8 cellular contexts compared by ENCODE assay signal in the genomic region with DNA sequence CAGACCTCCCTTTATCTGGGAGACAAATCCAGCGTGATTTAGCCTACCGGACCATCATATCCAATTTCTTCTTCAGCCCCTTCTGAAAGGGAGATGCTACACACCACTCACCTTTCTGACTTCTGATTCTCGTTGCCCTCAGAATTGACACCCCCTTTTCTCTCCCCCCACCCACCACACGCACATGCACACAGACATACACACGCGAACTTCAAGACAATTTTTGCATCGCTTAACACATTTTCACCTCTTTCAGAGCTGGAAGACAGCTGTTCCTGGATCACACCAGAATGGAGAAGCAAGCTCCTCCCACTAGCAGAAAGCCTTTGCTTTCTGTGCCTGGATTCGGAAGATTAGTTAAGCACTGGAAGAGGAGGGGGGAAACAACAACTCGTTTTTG. TPM values are rescaled to one million over a fixed set of nuclear protein-coding genes. Genes with fewer than 3 reads are reported as not detected.
DNase-seq lines count a peak whose midpoint lies in the region; ATAC-seq and TF ChIP-seq lines count a peak whose summit lies in the region.

No MANE protein-coding gene starts in this region.

- no peaks in the 10 kb centered on the region for H3K36me3 ChIP-seq in gastrocnemius medialis

- no peak for ATAC-seq in activated T-cell treated with anti-CD3 and anti-CD28 coated beads, Interleukin-2, amount 50 U/mL, for 72 hours (replicated peaks in 1 of 2)
- ATAC-seq in T-cell (replicated peaks in 1 of 4) (no peak), foreskin keratinocyte (peak; percentile 20), gastrocnemius medialis (no peak), HG02759 (IDR thresholded peaks at IDR 0.05; ENCODE audit: unreplicated experiment) (no peak), HG03196 (IDR thresholded peaks at IDR 0.05; ENCODE audit: unreplicated experiment) (no peak)

- H3K27ac Mint-ChIP-seq in activated T-cell treated with anti-CD3 and anti-CD28 coated beads, Interleukin-2, amount 50 U/mL, for 72 hours, result no peak overlapping the region
- no peak overlapping the region for H3K27ac Mint-ChIP-seq in T-cell

- CTCF ChIA-PET in T-cell (lab: Charles Lee), result no interaction called here

- peaks cover 0 to 2% of the 10 kb centered on the region in 2 donors for H3K36me3 Mint-ChIP-seq in activated T-cell treated with anti-CD3 and anti-CD28 coated beads, Interleukin-2, amount 50 U/mL, for 72 hours (ENCODE audit: insufficient read depth in 2 of 2)
- no peaks in the 10 kb centered on the region for H3K36me3 Mint-ChIP-seq in T-cell

- no peaks in the 10 kb centered on the region for H3K9me3 Mint-ChIP-seq in activated T-cell treated with anti-CD3 and anti-CD28 coated beads, Interleukin-2, amount 50 U/mL, for 72 hours
- no peaks in the 10 kb centered on the region for H3K9me3 Mint-ChIP-seq in T-cell

- no peak for TF ChIP-seq POLR2A in gastrocnemius medialis (IDR thresholded peaks at IDR 0.05)

- intact Hi-C loops in gastrocnemius medialis (cut with DNase I; ENCODE audit: low total_unique reads), result no loop called here

- H3K27me3 Mint-ChIP-seq in activated T-cell treated with anti-CD3 and anti-CD28 coated beads, Interleukin-2, amount 50 U/mL, for 72 hours (ENCODE audit: low read depth), result peaks cover 63% of the 10 kb centered on the region
- peaks cover 37 to 61% of the 10 kb centered on the region in 2 donors for H3K27me3 Mint-ChIP-seq in T-cell

- H3K4me3 ChIP-seq in gastrocnemius medialis, result peak overlapping the region; percentile 21 to 52 (median 48)

- no peaks in the 10 kb centered on the region for H3K9me3 ChIP-seq in gastrocnemius medialis

- H3K4me1 ChIP-seq in foreskin keratinocyte (no peaks in the 10 kb centered on the region), gastrocnemius medialis (peaks cover 0 to 5% of the 10 kb centered on the region in 2 donors)

- DNase-seq in activated T-cell treated with anti-CD3 and anti-CD28 coated beads, Interleukin-2, amount 50 U/mL, for 72 hours, result no peak
- no peak for DNase-seq in activated T-cell treated with anti-CD3 and anti-CD28 coated beads, Interleukin-2, amount 50 U/mL, for 48 hours
- DNase-seq in T-cell, result no peak
- no peak for DNase-seq in foreskin keratinocyte
- DNase-seq in gastrocnemius medialis, result no peak
- DNase-seq in stimulated activated CD4-positive, alpha-beta T cell treated with anti-CD3 and anti-CD28 coated beads, Interleukin-4, amount 100 ng/mL, for 24 hours, result no peak

- H3K27ac ChIP-seq in foreskin keratinocyte (peak overlapping the region; percentile 3), gastrocnemius medialis (no peak overlapping the region)

- TF ChIP-seq CTCF in foreskin keratinocyte (conservative IDR thresholded peaks at IDR 0.05) (no peak), gastrocnemius medialis (IDR thresholded peaks at IDR 0.05 in 4 of 5, conservative IDR thresholded peaks at IDR 0.05 in 1 of 5) (no peak)

- POLR2A ChIA-PET in T-cell (lab: Charles Lee), result no interaction called here

- peak overlapping the region; percentile 75 to 86 for H3K4me3 Mint-ChIP-seq in activated T-cell treated with anti-CD3 and anti-CD28 coated beads, Interleukin-2, amount 50 U/mL, for 72 hours
- peak overlapping the region; percentile 64 to 84 (median 75) for H3K4me3 Mint-ChIP-seq in T-cell

- H3K27me3 ChIP-seq in foreskin keratinocyte, result no peaks in the 10 kb centered on the region
- peaks cover 32 to 43% (median 36%) of the 10 kb centered on the region in 3 donors for H3K27me3 ChIP-seq in gastrocnemius medialis

- in situ Hi-C loops in gastrocnemius medialis (cut with MboI; ENCODE audit: low sequenced_read_pairs in 4 of 4), result no loop called here

- H3K4me1 Mint-ChIP-seq in activated T-cell treated with anti-CD3 and anti-CD28 coated beads, Interleukin-2, amount 50 U/mL, for 72 hours (ENCODE audit: low read depth), result peaks cover 25% of the 10 kb centered on the region
- peaks cover 19 to 28% (median 25%) of the 10 kb centered on the region in 3 donors for H3K4me1 Mint-ChIP-seq in T-cell

RNA-seq across cellular contexts. Expression of gene SNCA, which starts 1.0 kb away (rescaled TPM):
- total RNA-seq in activated T-cell treated with anti-CD3 and anti-CD28 coated beads, Interleukin-2, amount 50 U/mL, for 72 hours, result under 1 TPM; 0.37 to 0.86 TPM
- total RNA-seq in T-cell (under 1 TPM in 4 of 5 donors, not detected in 1; 0.25 to 0.90 (median 0.62) TPM), foreskin keratinocyte (44.6 and 57.4 TPM in 2 replicates), gastrocnemius medialis (1 to 10 TPM in 2 of 4 donors, under 1 TPM in 1, not detected in 1; 0.73 to 1.7 (median 1.1) TPM)
- 50.2 and 66.0 TPM in 2 replicates for polyA plus RNA-seq in foreskin keratinocyte

RNA-seq across cellular contexts. Expression of gene MMRN1, which starts 56.6 kb away (rescaled TPM):
- total RNA-seq in activated T-cell treated with anti-CD3 and anti-CD28 coated beads, Interleukin-2, amount 50 U/mL, for 72 hours, result not detected
- total RNA-seq in T-cell, result under 1 TPM; 0.16 to 0.61 (median 0.30) TPM
- not detected in 2 replicates for total RNA-seq in foreskin keratinocyte
- polyA plus RNA-seq in foreskin keratinocyte, result not detected in 2 replicates
- total RNA-seq in gastrocnemius medialis, result 1 to 10 TPM in 3 of 4 donors, under 1 TPM in 1; 0.39 to 3.5 (median 2.3) TPM

Comparison
In these comparisons a context has a peak if more than half of its experiments do, and no peak if none do; other contexts are left out.
1. RNA of gene SNCA, which starts 1.0 kb away (total RNA-seq): 44.6 to 57.4 TPM in foreskin keratinocyte; 0.73 to 1.7 TPM in gastrocnemius medialis, 0.37 to 0.86 TPM in activated T-cell treated with anti-CD3 and anti-CD28 coated beads, Interleukin-2, amount 50 U/mL, for 72 hours and 0.25 to 0.90 TPM in T-cell; every median in the first group is over 10 times any median in the second.